In genomic region chr22:19713650-19714319, GRCh38 we compare ENCODE assay signal across 10 cellular contexts. TPM values are rescaled to one million over a fixed set of nuclear protein-coding genes. Genes with fewer than 3 reads are reported as not detected.
DNase-seq lines count a peak whose midpoint lies in the region; ATAC-seq and TF ChIP-seq lines count a peak whose summit lies in the region.
"Had no signal": no experiment of that assay in that cellular context is flagged by ENCODE, and none has a peak within 500 bp of the region (broad histone marks: within the 10 kb centered on the region; RNA-seq: fewer than 3 reads in every experiment).

No MANE protein-coding gene starts in this region.

- H3K27ac ChIP-seq in mesodermal cell (ENCODE audit: low read depth, low read length, severe bottlenecking), result no peak overlapping the region
- peak overlapping the region in 1 of 4 donors; percentile 31 for H3K27ac ChIP-seq in upper lobe of left lung

- POLR2A ChIA-PET in activated CD4-positive, alpha-beta T cell treated with anti-CD3 and anti-CD28 coated beads, Interleukin-2, amount 10 ng/mL, durations not matched to agents 7 days and 5 days (lab: Charles Lee), result no interaction called here

- no peaks in the 10 kb centered on the region for H3K9me3 Mint-ChIP-seq in activated CD4-positive, alpha-beta T cell treated with anti-CD3 and anti-CD28 coated beads, Interleukin-2, amount 10 ng/mL, durations not matched to agents 7 days and 5 days

- peak overlapping the region; percentile 57 for H3K4me3 Mint-ChIP-seq in activated CD4-positive, alpha-beta T cell treated with anti-CD3 and anti-CD28 coated beads, Interleukin-2, amount 10 ng/mL, durations not matched to agents 7 days and 5 days

- TF ChIP-seq CTCF in upper lobe of left lung (IDR thresholded peaks at IDR 0.05), result peak in 1 of 6 experiments; percentile 6

- H3K36me3 ChIP-seq in mesodermal cell (ENCODE audit: control insufficient read depth, insufficient read depth, low read length), result no peaks in the 10 kb centered on the region
- no peaks in the 10 kb centered on the region for H3K36me3 ChIP-seq in upper lobe of left lung

- H3K27me3 ChIP-seq in upper lobe of left lung, result peaks cover 0 to 19% (median 6%) of the 10 kb centered on the region in 4 donors

- H3K4me1 ChIP-seq in mesodermal cell (ENCODE audit: control insufficient read depth, insufficient read depth, low read length, poor library complexity, severe bottlenecking), result peaks cover 15% of the 10 kb centered on the region
- H3K4me1 ChIP-seq in upper lobe of left lung, result peaks cover 20 to 35% (median 25%) of the 10 kb centered on the region in 4 donors

- H3K4me3 ChIP-seq in mesodermal cell (ENCODE audit: extremely low read depth, insufficient read depth, low read length, poor library complexity, severe bottlenecking) (peak overlapping the region; percentile 31), upper lobe of left lung (peak overlapping the region in 3 of 4 donors; percentile 47 to 72 (median 60))

- no peaks in the 10 kb centered on the region for H3K36me3 Mint-ChIP-seq in activated CD4-positive, alpha-beta T cell treated with anti-CD3 and anti-CD28 coated beads, Interleukin-2, amount 10 ng/mL, durations not matched to agents 7 days and 5 days (ENCODE audit: low read depth)

- peaks cover 34% of the 10 kb centered on the region for H3K27me3 Mint-ChIP-seq in activated CD4-positive, alpha-beta T cell treated with anti-CD3 and anti-CD28 coated beads, Interleukin-2, amount 10 ng/mL, durations not matched to agents 7 days and 5 days

- no peak for TF ChIP-seq POLR2A in upper lobe of left lung (IDR thresholded peaks at IDR 0.05)

- CTCF ChIA-PET in activated CD4-positive, alpha-beta T cell treated with anti-CD3 and anti-CD28 coated beads, Interleukin-2, amount 10 ng/mL, durations not matched to agents 7 days and 5 days (lab: Charles Lee), result no interaction called here

- no peak for TF ChIP-seq EP300 in upper lobe of left lung (IDR thresholded peaks at IDR 0.05)

- H3K27ac Mint-ChIP-seq in activated CD4-positive, alpha-beta T cell treated with anti-CD3 and anti-CD28 coated beads, Interleukin-2, amount 10 ng/mL, durations not matched to agents 7 days and 5 days, result no peak overlapping the region

- peaks cover 3% of the 10 kb centered on the region for H3K4me1 Mint-ChIP-seq in activated CD4-positive, alpha-beta T cell treated with anti-CD3 and anti-CD28 coated beads, Interleukin-2, amount 10 ng/mL, durations not matched to agents 7 days and 5 days

- H3K9me3 ChIP-seq in mesodermal cell (ENCODE audit: control insufficient read depth, low read length) (no peaks in the 10 kb centered on the region), upper lobe of left lung (no peaks in the 10 kb centered on the region)

- WGBS in mesodermal cell (ENCODE audit: insufficient coverage in 2 of 2), 2 experiments, result 33 to 43% methylated on average over 32 to 33 of the region's 40 CpGs
- 25 to 66% methylated on average over 12 to 40 of the region's 40 CpGs for WGBS in upper lobe of left lung, 2 donors

- DNase-seq in activated CD4-positive, alpha-beta T cell treated with anti-CD3 and anti-CD28 coated beads, Interleukin-2, amount 10 ng/mL, durations not matched to agents 7 days and 5 days, result no peak
- DNase-seq in activated CD4-positive, alpha-beta T cell treated with anti-CD3 and anti-CD28 coated beads, Interleukin-2, amount 50 U/mL, for 1 hour, result no peak
- DNase-seq in cerebellar cortex (ENCODE audit: low spot score) (peak; percentile 23), upper lobe of left lung (peak in 1 of 2 donors; percentile 89), NCI-H2171 (lab: John Stamatoyannopoulos, UW) (no peak)
- no peak for DNase-seq in activated CD4-positive, CD25-positive, alpha-beta regulatory T cell treated with anti-CD3 and anti-CD28 coated beads, Interleukin-2, amount 50 U/mL, for 72 hours
- DNase-seq: DMS153; stimulated activated CD4-positive, alpha-beta T cell treated with anti-CD3 and anti-CD28 coated beads, Interleukin-4, amount 100 ng/mL, for 1 hour had no signal

- ATAC-seq in upper lobe of left lung (ENCODE audit: low FRiP score in 2 of 2) (peak in 1 of 2 donors; percentile 10), HG03521 (IDR thresholded peaks at IDR 0.05; ENCODE audit: unreplicated experiment) (no peak)

RNA-seq across cellular contexts. Expression of gene SEPTIN5, which starts 0.5 kb away (rescaled TPM):
- total RNA-seq in activated CD4-positive, alpha-beta T cell treated with anti-CD3 and anti-CD28 coated beads, Interleukin-2, amount 10 ng/mL, durations not matched to agents 7 days and 5 days, result not detected
- polyA plus RNA-seq in mesodermal cell (2013, experiment 1 of 2), result 19.2 TPM
- polyA plus RNA-seq in mesodermal cell (2013, experiment 2 of 2), result 17.6 TPM
- 10 to 100 TPM in 5 of 6 donors, 1 to 10 TPM in 1; 6.0 to 30.0 (median 17.1) TPM for total RNA-seq in upper lobe of left lung

RNA-seq across cellular contexts. Expression of gene GP1BB, which starts 9.6 kb away (rescaled TPM):
- total RNA-seq in activated CD4-positive, alpha-beta T cell treated with anti-CD3 and anti-CD28 coated beads, Interleukin-2, amount 10 ng/mL, durations not matched to agents 7 days and 5 days, result not detected
- polyA plus RNA-seq in mesodermal cell (2013, experiment 1 of 2), result 3.2 TPM
- 2.3 TPM for polyA plus RNA-seq in mesodermal cell (2013, experiment 2 of 2)
- 10 to 100 TPM in 1 of 6 donors, 1 to 10 TPM in 5; 1.5 to 23.7 (median 6.6) TPM for total RNA-seq in upper lobe of left lung

RNA-seq across cellular contexts. Expression of gene TBX1, which starts 46.8 kb away (rescaled TPM):
- not detected for total RNA-seq in activated CD4-positive, alpha-beta T cell treated with anti-CD3 and anti-CD28 coated beads, Interleukin-2, amount 10 ng/mL, durations not matched to agents 7 days and 5 days
- polyA plus RNA-seq in mesodermal cell (2013, experiment 1 of 2), result 0.77 TPM
- polyA plus RNA-seq in mesodermal cell (2013, experiment 2 of 2), result 0.56 TPM
- 10 to 100 TPM in 2 of 6 donors, 1 to 10 TPM in 4; 1.0 to 12.2 (median 5.4) TPM for total RNA-seq in upper lobe of left lung

Comparison
In these comparisons a context has a peak if more than half of its experiments do, and no peak if none do; other contexts are left out.
1. RNA of gene SEPTIN5, which starts 0.5 kb away (total RNA-seq): 6.0 to 30.0 TPM in upper lobe of left lung; not detected in activated CD4-positive, alpha-beta T cell treated with anti-CD3 and anti-CD28 coated beads, Interleukin-2, amount 10 ng/mL, durations not matched to agents 7 days and 5 days; every median in the first group is over 4 times any median in the second.